8 cellular contexts compared by ENCODE assay signal in the genomic region with DNA sequence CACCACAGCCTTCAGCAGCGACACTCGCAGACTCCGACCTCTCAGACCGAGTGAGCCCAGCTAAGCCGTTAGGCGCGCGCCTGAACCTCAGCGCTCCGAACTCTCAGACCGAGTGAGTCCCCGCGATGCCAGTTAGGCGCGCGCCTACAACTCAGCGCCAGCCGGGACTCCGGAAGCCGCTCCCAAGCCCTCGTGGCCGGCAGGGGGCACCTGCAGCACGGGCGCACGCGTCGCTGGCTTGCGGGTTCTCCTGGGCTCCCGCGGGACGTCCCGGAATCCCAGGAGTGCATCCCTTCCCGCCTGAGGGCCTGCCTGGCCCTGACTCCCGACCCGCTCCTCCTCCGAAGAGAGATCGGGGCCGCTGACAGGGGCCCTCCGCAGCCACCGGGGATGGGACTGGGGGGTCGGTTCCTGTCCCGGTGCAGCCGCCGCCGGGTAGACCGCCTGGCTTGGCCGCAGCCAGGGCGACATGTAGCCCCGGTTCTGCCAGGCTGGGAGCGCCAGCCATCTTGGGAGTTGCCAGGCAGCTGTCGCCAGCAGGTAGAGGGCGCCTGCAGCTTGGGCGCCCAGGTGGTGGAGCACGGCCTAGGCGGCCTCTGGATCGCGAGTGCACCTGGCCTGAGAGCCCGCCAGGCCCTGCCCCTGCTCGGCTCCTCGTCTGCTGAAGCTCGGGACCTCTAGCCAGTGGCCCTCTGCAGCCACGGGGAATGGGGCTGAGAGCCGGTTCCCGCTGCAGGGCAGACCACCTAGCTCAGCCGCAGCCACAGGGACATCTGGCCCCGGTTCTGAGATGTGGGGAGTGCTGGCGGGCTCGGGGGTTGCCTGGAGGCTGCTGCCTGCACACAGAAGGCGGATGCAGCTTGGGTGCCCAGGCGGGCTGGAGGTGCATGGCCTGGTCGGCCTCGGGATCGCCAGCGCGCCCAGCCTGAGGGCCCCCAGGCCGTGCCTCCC. TPM values are rescaled to one million over a fixed set of nuclear protein-coding genes. Genes with fewer than 3 reads are reported as not detected.
DNase-seq lines count a peak whose midpoint lies in the region; ATAC-seq and TF ChIP-seq lines count a peak whose summit lies in the region.

Gene ANKRD18A (minus strand): TSS at position 114 of the 951 bp plus-strand sequence. CDS start 311 bp downstream, outside the sequence.

- no peaks in the 10 kb centered on the region for H3K36me3 ChIP-seq in adrenal gland (replicated peaks in 1 of 2)
- H3K36me3 ChIP-seq in uterus: no peaks in the 10 kb centered on the region

- H3K27me3 ChIP-seq in adrenal gland (peaks cover 57% of the 10 kb centered on the region), uterus (peaks cover 0 to 52% of the 10 kb centered on the region in 2 donors)

- TF ChIP-seq POLR2A in adrenal gland (IDR thresholded peaks at IDR 0.05) (no peak), uterus (IDR thresholded peaks at IDR 0.05) (no peak)

- in situ Hi-C loops in SK-MEL-5 (cut with HindIII; ENCODE audit: low pct_unique_long_range_greater_than_20kb, low sequenced_read_pairs): no loop called here

- H3K4me3 ChIP-seq in adrenal gland (peak within 1 kb of the TSS in 1 of 4 donors; percentile 44), uterus (peak within 1 kb of the TSS in 1 of 2 donors; percentile 11)

- intact Hi-C loops in adrenal gland (cut with DNase I): no loop called here
- intact Hi-C loops in left ventricle myocardium superior (cut with micrococcal nuclease): no loop called here
- intact Hi-C loops in uterus (cut with DNase I; ENCODE audit: low total_unique reads): no loop called here

- TF ChIP-seq CTCF in adrenal gland (IDR thresholded peaks at IDR 0.05) (peak; percentile 27 to 64 (median 44)), uterus (IDR thresholded peaks at IDR 0.05) (peak in 3 of 4 experiments; percentile 16 to 47 (median 23))

- DNase-seq in DMS 273 treated with DMSO at 0.1 percent for 48 hours (lab: John Stamatoyannopoulos, UW) (peak; percentile 81), LHCN-M2 (ENCODE audit: low read depth) (peak; percentile 77), SK-MEL-5 (ENCODE audit: low read depth, low spot score) (peak; percentile 55), adrenal gland (peak; percentile 42 to 78 (median 64)), left ventricle myocardium superior (peak; percentile 87), pons (ENCODE audit: low spot score) (peak; percentile 59), uterus (peak in 1 of 2 donors; percentile 28)

- H3K4me1 ChIP-seq in adrenal gland (replicated peaks in 1 of 2): peaks cover 3 to 18% of the 10 kb centered on the region in 2 donors
- peaks cover 0 to 25% of the 10 kb centered on the region in 2 donors for H3K4me1 ChIP-seq in uterus

- no peak within 1 kb of the TSS for H3K27ac ChIP-seq in adrenal gland
- no peak within 1 kb of the TSS for H3K27ac ChIP-seq in uterus

- peak; percentile 77 for ATAC-seq in GM21576 (IDR thresholded peaks at IDR 0.05; ENCODE audit: unreplicated experiment)
- peak; percentile 89 for ATAC-seq in left ventricle myocardium superior

- 2 to 3% (median 3%) methylated on average over 10 to 76 of the region's 76 CpGs for WGBS in adrenal gland, 4 donors

- H3K9me3 ChIP-seq in adrenal gland (replicated peaks in 1 of 3) (no peaks in the 10 kb centered on the region), uterus (peaks cover 0 to 4% of the 10 kb centered on the region in 2 donors)

RNA-seq across cellular contexts. Expression of gene ANKRD18A, which starts in this region (rescaled TPM):
- total RNA-seq in LHCN-M2 (2014; rRNA removed) (0.19 and 0.34 TPM in 2 replicates), adrenal gland (under 1 TPM in 4 of 8 donors, not detected in 4; 0.07 to 0.50 (median 0.11) TPM), left ventricle myocardium superior (1.4 TPM), uterus (1 to 10 TPM in 1 of 4 donors, not detected in 3; 1.8 TPM)
- polyA plus RNA-seq in LHCN-M2 (2012): 0.45 TPM
- not detected in 2 replicates for total RNA-seq in SK-MEL-5 (2014; rRNA removed; shearing (Covaris generic))
- polyA plus RNA-seq in SK-MEL-5 (2015; cell fraction: cytosol; rRNA removed): 0.13 and 0.14 TPM in 2 replicates
- polyA plus RNA-seq in SK-MEL-5 (2015; cell fraction: nucleus; rRNA removed): 0.20 and 0.79 TPM in 2 replicates
- under 1 TPM; 0.07 to 0.56 (median 0.16) TPM for polyA plus RNA-seq in adrenal gland

Comparison
In these comparisons a context has a peak if more than half of its experiments do, and no peak if none do; other contexts are left out.
1. Peak in DNase-seq in LHCN-M2; RNA of the gene not detected or under 1 TPM.
2. Peak in DNase-seq in SK-MEL-5; RNA of the gene not detected or under 1 TPM.
3. Peak in DNase-seq in adrenal gland; RNA of the gene not detected or under 1 TPM.